In genomic region chr4:31134720-31135119, GRCh38 we compare ENCODE assay signal across 21 cellular contexts.
"Had no signal": no experiment of that assay in that cellular context is flagged by ENCODE, and none has a peak within 500 bp of the region (broad histone marks: within the 10 kb centered on the region; RNA-seq: fewer than 3 reads in every experiment).

No MANE protein-coding gene starts in this region.

- H3K4me1 ChIP-seq: SJCRH30 had no signal

- H3K9me3 ChIP-seq: SJCRH30 had no signal

- H3K27ac ChIP-seq: KMS-11, SJCRH30 had no signal

- H3K27me3 ChIP-seq: SJCRH30 had no signal

- ATAC-seq: HepG2, K562, SK-N-SH treated with all-trans-retinoic acid at 6 μM for 48 hours had no signal

- DNase-seq: Kasumi-1, MM.1S, NCI-H1092 treated with DMSO at 0.1 percent for 48 hours, NCI-H1436, NCI-H187, NCI-H2029, NCI-H2081 treated with DMSO at 0.1 percent for 48 hours, NCI-H2171, NCI-H226, NCI-H446, NCI-H510A, NCI-H524 treated with DMSO at 0.1 percent for 48 hours, NCI-H69, NCI-H774, RPMI8226, SHP77 treated with DMSO at 0.1 percent for 48 hours, SJCRH30 had no signal

- H3K4me3 ChIP-seq: K562, SJCRH30 had no signal
